Comparison of ENCODE assay signal across 10 cellular contexts in genomic region chr11:74696932-74697687, GRCh38. TPM values are rescaled to one million over a fixed set of nuclear protein-coding genes. Genes with fewer than 3 reads are reported as not detected.
DNase-seq lines count a peak whose midpoint lies in the region; ATAC-seq and TF ChIP-seq lines count a peak whose summit lies in the region.
"Had no signal": no experiment of that assay in that cellular context is flagged by ENCODE, and none has a peak within 500 bp of the region (broad histone marks: within the 10 kb centered on the region; RNA-seq: fewer than 3 reads in every experiment).

No MANE protein-coding gene starts in this region.

- H3K36me3 ChIP-seq in OCI-LY3 (replicated peaks; ENCODE audit: low read depth, low read length) (no peaks in the 10 kb centered on the region), mesodermal cell (ENCODE audit: control insufficient read depth, insufficient read depth, low read length) (no peaks in the 10 kb centered on the region), tibial nerve (no peaks in the 10 kb centered on the region)

- H3K4me3 ChIP-seq in OCI-LY3 (ENCODE audit: low read length) = peak overlapping the region; percentile 58
- peak overlapping the region; percentile 15 for H3K4me3 ChIP-seq in fibroblast of mammary gland (ENCODE audit: control insufficient read depth, low read depth, low read length)
- H3K4me3 ChIP-seq in mesodermal cell (ENCODE audit: extremely low read depth, insufficient read depth, low read length, poor library complexity, severe bottlenecking) = no peak overlapping the region
- H3K4me3 ChIP-seq in tibial nerve = peak overlapping the region in 1 of 4 donors; percentile 23

- H3K4me2 ChIP-seq in OCI-LY3 (ENCODE audit: low read length) = peak overlapping the region; percentile 69

- H3K27ac ChIP-seq in OCI-LY3 (ENCODE audit: low read length) = no peak overlapping the region
- H3K27ac ChIP-seq in mesodermal cell (ENCODE audit: low read depth, low read length, severe bottlenecking) = peak overlapping the region; percentile 6
- peak overlapping the region in 3 of 4 donors; percentile 15 to 84 (median 66) for H3K27ac ChIP-seq in tibial nerve
- H3K27ac ChIP-seq: HL-60 had no signal

- TF ChIP-seq CTCF in OCI-LY3 (IDR thresholded peaks at IDR 0.05; ENCODE audit: low read depth, low read length) (no peak), fibroblast of mammary gland (conservative IDR thresholded peaks at IDR 0.05; ENCODE audit: control insufficient read depth, insufficient read depth, low read depth, low read length) (no peak), tibial nerve (IDR thresholded peaks at IDR 0.05) (no peak)

- WGBS in mesodermal cell (ENCODE audit: insufficient coverage in 2 of 2), 2 experiments = 41 to 43% methylated on average over 11 to 12 of the region's 16 CpGs
- WGBS in tibial nerve, 2 donors = 29 to 30% methylated on average over 16 of the region's 16 CpGs

- TF ChIP-seq POLR2A in tibial nerve (IDR thresholded peaks at IDR 0.05) = no peak

- H4K20me1 ChIP-seq in OCI-LY3 (ENCODE audit: insufficient read depth, low read length) = no peaks in the 10 kb centered on the region

- H3K9me3 ChIP-seq in OCI-LY3 (ENCODE audit: insufficient read depth, low read length) (no peaks in the 10 kb centered on the region), mesodermal cell (ENCODE audit: control insufficient read depth, low read length) (no peaks in the 10 kb centered on the region), tibial nerve (no peaks in the 10 kb centered on the region)

- no peak overlapping the region for H3K9ac ChIP-seq in OCI-LY3 (ENCODE audit: low read length)

- ATAC-seq in GM21367 (IDR thresholded peaks at IDR 0.05; ENCODE audit: unreplicated experiment) = no peak
- ATAC-seq in GM21390 (IDR thresholded peaks at IDR 0.05; ENCODE audit: unreplicated experiment) = no peak

- DNase-seq in fibroblast of mammary gland (ENCODE audit: low read depth) = peak; percentile 93
- peak; percentile 44 to 76 for DNase-seq in tibial nerve (ENCODE audit: low spot score in 2 of 2)
- DNase-seq in NCI-H2227 treated with DMSO at 0.1 percent for 48 hours (lab: John Stamatoyannopoulos, UW) = no peak
- DNase-seq in DMS 273 treated with DMSO at 0.1 percent for 48 hours (lab: John Stamatoyannopoulos, UW) = no peak
- DNase-seq: nucleus accumbens had no signal

- peak overlapping the region; percentile 62 for H2AFZ ChIP-seq in OCI-LY3 (ENCODE audit: low read depth, low read length)

- no peaks in the 10 kb centered on the region for H3K79me2 ChIP-seq in OCI-LY3 (ENCODE audit: low read length)

- H3K4me1 ChIP-seq in OCI-LY3 (ENCODE audit: low read length) (peaks cover 11% of the 10 kb centered on the region), mesodermal cell (ENCODE audit: control insufficient read depth, insufficient read depth, low read length, poor library complexity, severe bottlenecking) (peaks cover 3% of the 10 kb centered on the region), tibial nerve (peaks cover 0 to 12% (median 9%) of the 10 kb centered on the region in 4 donors)

- peak; percentile 53 to 83 for TF ChIP-seq EP300 in tibial nerve (IDR thresholded peaks at IDR 0.05)

- H3K27me3 ChIP-seq in OCI-LY3 (ENCODE audit: low read depth, low read length) (no peaks in the 10 kb centered on the region), tibial nerve (no peaks in the 10 kb centered on the region)

RNA-seq across cellular contexts. Expression of gene CHRDL2, which starts 34.1 kb away (rescaled TPM):
- 0.26 TPM for polyA plus RNA-seq in mesodermal cell (2013, experiment 1 of 2)
- 0.20 TPM for polyA plus RNA-seq in mesodermal cell (2013, experiment 2 of 2)
- not detected for total RNA-seq in tibial nerve

RNA-seq across cellular contexts. Expression of gene RNF169, which starts 51.5 kb away (rescaled TPM):
- polyA plus RNA-seq in mesodermal cell (2013, experiment 1 of 2) = 9.2 TPM
- 9.3 TPM for polyA plus RNA-seq in mesodermal cell (2013, experiment 2 of 2)
- total RNA-seq in tibial nerve = 10 to 100 TPM; 20.1 to 23.4 (median 22.3) TPM

Comparison
In these comparisons a context has a peak if more than half of its experiments do, and no peak if none do; other contexts are left out.
1. DNase-seq: peak in fibroblast of mammary gland (single experiment) and tibial nerve (2 of 2); none in NCI-H2227 treated with DMSO at 0.1 percent for 48 hours (single experiment) and DMS 273 treated with DMSO at 0.1 percent for 48 hours (single experiment).